In genomic region chr3:158167737-158168469, GRCh38 we compare ENCODE assay signal across 9 cellular contexts. TPM values are rescaled to one million over a fixed set of nuclear protein-coding genes. Genes with fewer than 3 reads are reported as not detected.
DNase-seq lines count a peak whose midpoint lies in the region; ATAC-seq, FAIRE-seq and TF ChIP-seq lines count a peak whose summit lies in the region.
"Had no signal": no experiment of that assay in that cellular context is flagged by ENCODE, and none has a peak within 500 bp of the region (broad histone marks: within the 10 kb centered on the region; RNA-seq: fewer than 3 reads in every experiment).

No MANE protein-coding gene starts in this region.

- H3K9me2 ChIP-seq in SK-N-SH, result peaks cover 3% of the 10 kb centered on the region; the same call in 1 of the 2 replicates

- TF ChIP-seq POLR2A in H54 (IDR thresholded peaks at IDR 0.05; ENCODE audit: low read depth, low read length), result no peak

- no peak overlapping the region for H3K9ac ChIP-seq in SK-N-SH

- H4K20me1 ChIP-seq in SK-N-SH (ENCODE audit: insufficient read depth), result no peaks in the 10 kb centered on the region; the same call in 1 of the 2 replicates

- peak overlapping the region in 1 of 2 experiments; percentile 49; a peak in 2 of 4 replicates for H3K27ac ChIP-seq in SK-N-SH (ENCODE audit: low read depth in 2 of 2, low read length in 1 of 2)
- no peak overlapping the region for H3K27ac ChIP-seq in right atrium auricular region

- H3K27me3 ChIP-seq in SK-N-SH (ENCODE audit: insufficient read depth), result no peaks in the 10 kb centered on the region
- no peaks in the 10 kb centered on the region for H3K27me3 ChIP-seq in right atrium auricular region

- CTCF ChIA-PET in AG04449 (lab: Yijun Ruan, JAX) (interaction anchor here (0.8 to 1.5 kb wide), 3 partner anchors 50 to 266 kb away, joined by 3 to 4 read pairs (median 3); no protein-coding TSS in a partner anchor), SK-N-SH (lab: Yijun Ruan, JAX) (interaction anchor here (0.8 kb wide), 1 partner anchor 12 kb away, joined by 3 read pairs; no protein-coding TSS in a partner anchor)

- peaks cover 11% of the 10 kb centered on the region; the same call in 1 of the 2 replicates for H3K79me2 ChIP-seq in SK-N-SH (ENCODE audit: insufficient read depth)

- DNase-seq in AG04449 (ENCODE audit: low read depth, low spot score), result peak; percentile 96
- DNase-seq in H54 (ENCODE audit: insufficient read length, low spot score), result peak; percentile 45
- no peak for DNase-seq in SK-N-SH
- DNase-seq in foreskin fibroblast, result peak; percentile 94 to 95
- no peak for DNase-seq in right atrium auricular region (ENCODE audit: low spot score)
- DNase-seq in NCI-H510A (lab: John Stamatoyannopoulos, UW), result no peak
- DNase-seq: right cardiac atrium had no signal

- WGBS in SK-N-SH (ENCODE audit: low lambda C conversion rate), result 51% methylated on average over 6 of the region's 6 CpGs

- peaks cover 33% of the 10 kb centered on the region for H3F3A ChIP-seq in SK-N-SH (replicated peaks; ENCODE audit: insufficient read depth)

- H3K36me3 ChIP-seq in SK-N-SH (replicated peaks in 1 of 2; ENCODE audit: control insufficient read depth in 1 of 2, insufficient read depth in 2 of 2, low read length in 1 of 2), result peaks cover 0 to 8% of the 10 kb centered on the region in 2 experiments
- H3K36me3 ChIP-seq in right atrium auricular region, result no peaks in the 10 kb centered on the region

- no peak overlapping the region for H2AFZ ChIP-seq in SK-N-SH (ENCODE audit: low read depth)

- POLR2A ChIA-PET in AG04449 (lab: Yijun Ruan, JAX) (no interaction called here), SK-N-SH (lab: Yijun Ruan, JAX) (no interaction called here)

- H3K4me3 ChIP-seq in AG04449 (ENCODE audit: low read depth, low read length) (no peak overlapping the region), SK-N-SH (ENCODE audit: low read depth in 2 of 2, low read length in 1 of 2) (no peak overlapping the region), foreskin fibroblast (ENCODE audit: low read depth in 1 of 2, low read length in 2 of 2) (no peak overlapping the region), right atrium auricular region (no peak overlapping the region)

- no peak for TF ChIP-seq CTCF in AG04449 (IDR thresholded peaks at IDR 0.05; ENCODE audit: insufficient read depth, low read length, missing control alignments)
- TF ChIP-seq CTCF in SK-N-SH (IDR thresholded peaks at IDR 0.05), result no peak
- no peak for TF ChIP-seq CTCF in foreskin fibroblast (IDR thresholded peaks at IDR 0.05; ENCODE audit: low read depth, low read length)
- no peak for TF ChIP-seq CTCF in right atrium auricular region (IDR thresholded peaks at IDR 0.05)

- peak; percentile 98 for FAIRE-seq in H54 (lab: Jason Lieb, UNC)

- peak overlapping the region; percentile 35; the same call in 1 of the 2 replicates for H3K4me2 ChIP-seq in SK-N-SH

- peak; percentile 40 to 93; a peak in 2 of 4 replicates for TF ChIP-seq EP300 in SK-N-SH (IDR thresholded peaks at IDR 0.05; ENCODE audit: borderline replicate concordance in 1 of 2, low read depth in 1 of 2, low read length in 1 of 2)

- TF ChIP-seq RAD21 in SK-N-SH (IDR thresholded peaks at IDR 0.05; ENCODE audit: low read length), result no peak

- H3K4me1 ChIP-seq in SK-N-SH (ENCODE audit: control insufficient read depth in 1 of 2, insufficient read depth in 2 of 2, low read depth in 1 of 2, low read length in 1 of 2) (peaks cover 18 to 41% of the 10 kb centered on the region in 2 experiments), right atrium auricular region (peaks cover 0 to 14% of the 10 kb centered on the region in 2 donors)

- H3K9me3 ChIP-seq in SK-N-SH (no peaks in the 10 kb centered on the region), right atrium auricular region (no peaks in the 10 kb centered on the region)

- no peak for ATAC-seq in HG03108 (IDR thresholded peaks at IDR 0.05; ENCODE audit: unreplicated experiment)
- no peak for ATAC-seq in GM21390 (IDR thresholded peaks at IDR 0.05; ENCODE audit: unreplicated experiment)

TF ChIP-seq in SK-N-SH, 30 proteins besides CTCF, POLR2A, EP300 and RAD21 (continues in another document):
- TF ChIP-seq, protein P1, sequence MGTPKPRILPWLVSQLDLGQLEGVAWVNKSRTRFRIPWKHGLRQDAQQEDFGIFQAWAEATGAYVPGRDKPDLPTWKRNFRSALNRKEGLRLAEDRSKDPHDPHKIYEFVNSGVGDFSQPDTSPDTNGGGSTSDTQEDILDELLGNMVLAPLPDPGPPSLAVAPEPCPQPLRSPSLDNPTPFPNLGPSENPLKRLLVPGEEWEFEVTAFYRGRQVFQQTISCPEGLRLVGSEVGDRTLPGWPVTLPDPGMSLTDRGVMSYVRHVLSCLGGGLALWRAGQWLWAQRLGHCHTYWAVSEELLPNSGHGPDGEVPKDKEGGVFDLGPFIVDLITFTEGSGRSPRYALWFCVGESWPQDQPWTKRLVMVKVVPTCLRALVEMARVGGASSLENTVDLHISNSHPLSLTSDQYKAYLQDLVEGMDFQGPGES (IDR thresholded peaks at IDR 0.05; ENCODE audit: low read depth, low read length), result no peak
- no peak for TF ChIP-seq MXI1 (IDR thresholded peaks at IDR 0.05; ENCODE audit: low read depth, low read length)
- TF ChIP-seq TAF1 (IDR thresholded peaks at IDR 0.05; ENCODE audit: borderline replicate concordance, low read depth, low read length), result no peak
- TF ChIP-seq, protein P2, sequence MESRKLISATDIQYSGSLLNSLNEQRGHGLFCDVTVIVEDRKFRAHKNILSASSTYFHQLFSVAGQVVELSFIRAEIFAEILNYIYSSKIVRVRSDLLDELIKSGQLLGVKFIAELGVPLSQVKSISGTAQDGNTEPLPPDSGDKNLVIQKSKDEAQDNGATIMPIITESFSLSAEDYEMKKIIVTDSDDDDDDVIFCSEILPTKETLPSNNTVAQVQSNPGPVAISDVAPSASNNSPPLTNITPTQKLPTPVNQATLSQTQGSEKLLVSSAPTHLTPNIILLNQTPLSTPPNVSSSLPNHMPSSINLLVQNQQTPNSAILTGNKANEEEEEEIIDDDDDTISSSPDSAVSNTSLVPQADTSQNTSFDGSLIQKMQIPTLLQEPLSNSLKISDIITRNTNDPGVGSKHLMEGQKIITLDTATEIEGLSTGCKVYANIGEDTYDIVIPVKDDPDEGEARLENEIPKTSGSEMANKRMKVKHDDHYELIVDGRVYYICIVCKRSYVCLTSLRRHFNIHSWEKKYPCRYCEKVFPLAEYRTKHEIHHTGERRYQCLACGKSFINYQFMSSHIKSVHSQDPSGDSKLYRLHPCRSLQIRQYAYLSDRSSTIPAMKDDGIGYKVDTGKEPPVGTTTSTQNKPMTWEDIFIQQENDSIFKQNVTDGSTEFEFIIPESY (IDR thresholded peaks at IDR 0.05; ENCODE audit: borderline replicate concordance, low read depth), result peak; percentile 79; the same call in 1 of the 2 replicates
- TF ChIP-seq, protein P3, sequence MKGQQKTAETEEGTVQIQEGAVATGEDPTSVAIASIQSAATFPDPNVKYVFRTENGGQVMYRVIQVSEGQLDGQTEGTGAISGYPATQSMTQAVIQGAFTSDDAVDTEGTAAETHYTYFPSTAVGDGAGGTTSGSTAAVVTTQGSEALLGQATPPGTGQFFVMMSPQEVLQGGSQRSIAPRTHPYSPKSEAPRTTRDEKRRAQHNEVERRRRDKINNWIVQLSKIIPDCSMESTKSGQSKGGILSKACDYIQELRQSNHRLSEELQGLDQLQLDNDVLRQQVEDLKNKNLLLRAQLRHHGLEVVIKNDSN (IDR thresholded peaks at IDR 0.05; ENCODE audit: borderline replicate concordance, low read depth), result no peak
- TF ChIP-seq RCOR1 (IDR thresholded peaks at IDR 0.05; ENCODE audit: low read length), result no peak
- no peak for TF ChIP-seq GATA2 (CRISPR knock-in tag; IDR thresholded peaks at IDR 0.05)
- TF ChIP-seq, protein P4, sequence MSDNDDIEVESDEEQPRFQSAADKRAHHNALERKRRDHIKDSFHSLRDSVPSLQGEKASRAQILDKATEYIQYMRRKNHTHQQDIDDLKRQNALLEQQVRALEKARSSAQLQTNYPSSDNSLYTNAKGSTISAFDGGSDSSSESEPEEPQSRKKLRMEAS (IDR thresholded peaks at IDR 0.05; ENCODE audit: low read depth), result peak; percentile 53; the same call in 1 of the 2 replicates
- peak; percentile 77; the same call in 1 of the 2 replicates for TF ChIP-seq NFIC (IDR thresholded peaks at IDR 0.05; ENCODE audit: borderline replicate concordance)
- TF ChIP-seq, protein P5, sequence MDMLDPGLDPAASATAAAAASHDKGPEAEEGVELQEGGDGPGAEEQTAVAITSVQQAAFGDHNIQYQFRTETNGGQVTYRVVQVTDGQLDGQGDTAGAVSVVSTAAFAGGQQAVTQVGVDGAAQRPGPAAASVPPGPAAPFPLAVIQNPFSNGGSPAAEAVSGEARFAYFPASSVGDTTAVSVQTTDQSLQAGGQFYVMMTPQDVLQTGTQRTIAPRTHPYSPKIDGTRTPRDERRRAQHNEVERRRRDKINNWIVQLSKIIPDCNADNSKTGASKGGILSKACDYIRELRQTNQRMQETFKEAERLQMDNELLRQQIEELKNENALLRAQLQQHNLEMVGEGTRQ (IDR thresholded peaks at IDR 0.05; ENCODE audit: borderline replicate concordance, low read depth, low read length), result no peak
- peak; percentile 75; the same call in 1 of the 2 replicates for TF ChIP-seq TEAD4 (IDR thresholded peaks at IDR 0.05; ENCODE audit: borderline replicate concordance, insufficient read depth)
- TF ChIP-seq SIN3A (IDR thresholded peaks at IDR 0.05; ENCODE audit: borderline replicate concordance, low read depth, low read length), result no peak
- peak; percentile 98 for TF ChIP-seq JUND (IDR thresholded peaks at IDR 0.05)
- TF ChIP-seq POLR2AphosphoS5 (IDR thresholded peaks at IDR 0.05; ENCODE audit: low read depth, low read length), result peak; percentile 82; the same call in 1 of the 2 replicates
- peak; percentile 89 for TF ChIP-seq PBX3 (IDR thresholded peaks at IDR 0.05)
- TF ChIP-seq RXRA (IDR thresholded peaks at IDR 0.05; ENCODE audit: borderline replicate concordance, low read depth), result peak; percentile 91

RNA-seq across cellular contexts. Expression of gene RSRC1, which starts 58.0 kb away (rescaled TPM):
- 4.4 and 4.5 TPM in 2 replicates for polyA plus RNA-seq in SK-N-SH (2012; rRNA removed)
- polyA plus RNA-seq in SK-N-SH (2012; cell fraction: cytosol; rRNA removed), result 8.6 and 10.9 TPM in 2 replicates
- polyA plus RNA-seq in SK-N-SH (2012; cell fraction: nucleus; rRNA removed), result 2.7 and 5.1 TPM in 2 replicates
- total RNA-seq in right atrium auricular region, result 10 to 100 TPM; 24.8 to 42.5 TPM

Comparison
In these comparisons a context has a peak if more than half of its experiments do, and no peak if none do; other contexts are left out.
1. DNase-seq: peak in AG04449 (single experiment), H54 (single experiment) and foreskin fibroblast (2 of 2); none in SK-N-SH (single experiment), right atrium auricular region (single experiment) and NCI-H510A (single experiment).